In genomic region chr16:79587897-79588296, GRCh38 we compare ENCODE assay signal across 18 cellular contexts.
"Had no signal": no experiment of that assay in that cellular context is flagged by ENCODE, and none has a peak within 500 bp of the region (broad histone marks: within the 10 kb centered on the region; RNA-seq: fewer than 3 reads in every experiment).

No MANE protein-coding gene starts in this region.

- H3K36me3 ChIP-seq: pancreas, tibial artery, vagina had no signal

- ATAC-seq: activated CD8-positive, alpha-beta memory T cell treated with anti-CD3 and anti-CD28 coated beads, Interleukin-2, amount 10 ng/mL, durations not matched to agents 7 days and 5 days; heart left ventricle; left colon; mucosa of descending colon; naive thymus-derived CD4-positive, alpha-beta T cell; pancreas; stimulated activated naive B cell treated with anti-CD40 and anti-IgM and Interleukin-4, amounts not matched to agents 10 μg/mL and 1 μg/mL and 100 μg/mL, for 72 hours had no signal

- DNase-seq: activated CD4-positive, alpha-beta memory T cell treated with anti-CD3 and anti-CD28 coated beads for 36 hours; activated CD8-positive, alpha-beta memory T cell treated with anti-CD3 and anti-CD28 coated beads, Interleukin-2, amount 10 ng/mL, durations not matched to agents 7 days and 5 days; activated naive CD4-positive, alpha-beta T cell treated with anti-CD3 and anti-CD28 coated beads, Interleukin-2, amount 10 ng/mL, durations not matched to agents 7 days and 5 days; activated T-cell treated with anti-CD3 and anti-CD28 coated beads, Interleukin-2, amount 50 U/mL, for 1 hour; effector memory CD4-positive, alpha-beta T cell; heart left ventricle; left colon; mucosa of descending colon; naive thymus-derived CD4-positive, alpha-beta T cell; pancreas; retina; stimulated activated CD4-positive, alpha-beta T cell treated with anti-CD3 and anti-CD28 coated beads, Interleukin-15, amount 100 ng/mL, for 24 hours; stimulated activated CD4-positive, alpha-beta T cell treated with anti-CD3 and anti-CD28 coated beads, Interleukin-4, amount 100 ng/mL, for 1 hour; stimulated activated naive B cell treated with anti-CD40 and anti-IgM and Interleukin-4, amounts not matched to agents 10 μg/mL and 1 μg/mL and 100 μg/mL, for 72 hours; tibial artery had no signal

- H3K27ac ChIP-seq: epithelial cell of prostate, heart left ventricle, pancreas, skin epidermis, tibial artery, vagina had no signal

- H3K4me1 ChIP-seq: pancreas had no signal

- H3K27me3 ChIP-seq: vagina had no signal

- H3K9me3 ChIP-seq: heart left ventricle, mucosa of descending colon, pancreas, tibial artery, vagina had no signal

- H3K4me3 ChIP-seq: heart left ventricle, mucosa of descending colon, pancreas, skin epidermis, tibial artery, vagina had no signal
